In genomic region chr7:111083423-111083822, GRCh38 we compare ENCODE assay signal across 1 cellular context.
TF ChIP-seq lines count a peak whose summit lies in the region.

No MANE protein-coding gene starts in this region.

TF ChIP-seq in IMR-90, 13 proteins besides CTCF, POLR2A, EP300 and RAD21:
- TF ChIP-seq RCOR1 (IDR thresholded peaks at IDR 0.05; ENCODE audit: insufficient replicate concordance, low read length) (no peak), BHLHE40 (IDR thresholded peaks at IDR 0.05; ENCODE audit: low read depth, low read length) (no peak), SMC3 (IDR thresholded peaks at IDR 0.05; ENCODE audit: low read depth, low read length) (no peak), RFX5 (IDR thresholded peaks at IDR 0.05; ENCODE audit: low read depth, low read length) (no peak), CHD1 (IDR thresholded peaks at IDR 0.05; ENCODE audit: low read depth, low read length) (no peak), MAZ (IDR thresholded peaks at IDR 0.05; ENCODE audit: borderline replicate concordance, low read depth, low read length) (no peak), USF2 (IDR thresholded peaks at IDR 0.05; ENCODE audit: low read depth, low read length) (no peak), CEBPB (IDR thresholded peaks at IDR 0.05; ENCODE audit: low read depth, low read length) (no peak), MAFK (IDR thresholded peaks at IDR 0.05; ENCODE audit: low read depth, low read length) (no peak), FOS (IDR thresholded peaks at IDR 0.05; ENCODE audit: low read depth, low read length) (no peak)
- TF ChIP-seq, protein P1, sequence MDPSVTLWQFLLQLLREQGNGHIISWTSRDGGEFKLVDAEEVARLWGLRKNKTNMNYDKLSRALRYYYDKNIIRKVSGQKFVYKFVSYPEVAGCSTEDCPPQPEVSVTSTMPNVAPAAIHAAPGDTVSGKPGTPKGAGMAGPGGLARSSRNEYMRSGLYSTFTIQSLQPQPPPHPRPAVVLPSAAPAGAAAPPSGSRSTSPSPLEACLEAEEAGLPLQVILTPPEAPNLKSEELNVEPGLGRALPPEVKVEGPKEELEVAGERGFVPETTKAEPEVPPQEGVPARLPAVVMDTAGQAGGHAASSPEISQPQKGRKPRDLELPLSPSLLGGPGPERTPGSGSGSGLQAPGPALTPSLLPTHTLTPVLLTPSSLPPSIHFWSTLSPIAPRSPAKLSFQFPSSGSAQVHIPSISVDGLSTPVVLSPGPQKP (IDR thresholded peaks at IDR 0.05; ENCODE audit: borderline replicate concordance, low read depth, low read length) = no peak
